In the genomic region with DNA sequence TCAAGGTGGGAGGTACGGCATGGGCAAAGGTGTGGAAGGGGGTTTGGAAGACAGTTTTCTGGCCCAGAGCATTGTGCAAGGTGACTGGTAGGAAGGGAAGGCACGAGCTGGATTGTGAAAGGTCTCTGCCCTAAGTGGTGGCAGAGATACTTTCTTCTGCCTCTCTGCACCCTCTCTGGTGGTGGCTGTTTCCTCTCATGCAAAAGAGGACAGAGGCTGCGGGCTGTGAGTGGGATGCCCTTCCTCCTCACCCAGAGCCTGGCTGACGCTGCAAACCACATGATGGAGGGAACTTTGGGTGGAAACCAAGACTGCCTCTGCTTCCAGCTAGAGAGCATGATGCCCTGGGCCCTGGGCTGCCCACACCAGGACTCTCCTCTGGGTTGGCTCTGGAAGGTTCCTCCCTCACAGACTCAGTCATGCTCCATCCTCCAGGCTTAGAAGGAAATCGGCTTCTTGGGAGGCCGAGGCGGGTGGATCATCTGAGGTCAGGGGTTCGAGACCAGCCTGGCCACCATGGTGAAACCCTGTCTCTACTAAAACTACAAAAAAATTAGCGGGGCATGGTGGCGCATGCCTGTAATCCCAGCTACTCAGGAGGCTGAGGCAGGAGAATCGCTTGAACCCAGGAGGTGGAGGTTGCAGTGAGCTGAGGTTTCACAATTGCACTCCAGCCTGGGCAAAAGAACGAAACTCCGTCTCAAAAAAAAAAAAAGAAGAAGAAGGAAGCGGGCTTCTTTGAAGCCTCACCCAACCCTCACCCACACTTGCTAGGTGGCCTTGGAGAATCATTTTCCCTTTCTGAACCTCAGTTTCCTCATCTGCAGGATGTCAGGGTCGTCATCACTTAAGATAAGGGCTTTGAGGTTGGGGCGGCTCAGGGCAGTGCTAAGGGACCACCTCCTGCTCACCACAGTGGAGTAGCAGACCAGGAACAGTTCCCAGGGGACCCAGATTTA, we compare ENCODE assay signal across 9 cellular contexts. TPM values are rescaled to one million over a fixed set of nuclear protein-coding genes. Genes with fewer than 3 reads are reported as not detected.
A peak's percentile ranks its signal among the peaks of the same experiment; 100 is the strongest.
DNase-seq lines count a peak whose midpoint lies in the region; ATAC-seq and TF ChIP-seq lines count a peak whose summit lies in the region.
"Had no signal": no experiment of that assay in that cellular context is flagged by ENCODE, and none has a peak within 500 bp of the region (broad histone marks: within the 10 kb centered on the region; RNA-seq: fewer than 3 reads in every experiment).

No MANE protein-coding gene starts in this region.

- H3K9me3 ChIP-seq in right lobe of liver (no peaks in the 10 kb centered on the region), Caco-2 (no peaks in the 10 kb centered on the region)

- H3K27ac ChIP-seq in right lobe of liver, result no peak overlapping the region

- TF ChIP-seq CTCF in right lobe of liver (IDR thresholded peaks at IDR 0.05) (no peak), Caco-2 (IDR thresholded peaks at IDR 0.05; ENCODE audit: insufficient read depth in 1 of 2, low read depth in 1 of 2, low read length in 1 of 2, severe bottlenecking in 1 of 2, unreplicated experiment in 1 of 2) (no peak)

- POLR2A ChIA-PET in Caco-2 (lab: Charles Lee), result no interaction called here

- WGBS in right lobe of liver (ENCODE audit: insufficient coverage, low coverage, low lambda C conversion rate, missing lambda C conversion rate), result 54% methylated on average over 11 of the region's 16 CpGs

- H3K27me3 ChIP-seq in right lobe of liver (no peaks in the 10 kb centered on the region), Caco-2 (replicated peaks; ENCODE audit: control insufficient read depth, insufficient read depth, low read length) (no peaks in the 10 kb centered on the region)

- TF ChIP-seq POLR2A in right lobe of liver (IDR thresholded peaks at IDR 0.05), result no peak

- H3K36me3 ChIP-seq in right lobe of liver (no peaks in the 10 kb centered on the region), Caco-2 (ENCODE audit: control insufficient read depth, insufficient read depth, low read length) (no peaks in the 10 kb centered on the region)

- H3K4me3 ChIP-seq in right lobe of liver, result no peak overlapping the region
- no peak overlapping the region for H3K4me3 ChIP-seq in Caco-2 (ENCODE audit: low read depth, low read length)

- peaks cover 90% of the 10 kb centered on the region for H3K4me1 Mint-ChIP-seq in stimulated activated naive CD8-positive, alpha-beta T cell treated with anti-CD3 and anti-CD28 coated beads, Interleukin-15, Interleukin-2, amounts not matched to agents 100 ng/mL and 50 ng/mL, for 24 hours (ENCODE audit: low read depth)
- H3K4me1 Mint-ChIP-seq in Caco-2 (ENCODE audit: low read depth, unreplicated experiment), result no peaks in the 10 kb centered on the region

- H3K4me1 ChIP-seq in right lobe of liver (no peaks in the 10 kb centered on the region), Caco-2 (no peaks in the 10 kb centered on the region)

- DNase-seq in activated CD8-positive, alpha-beta memory T cell treated with anti-CD3 and anti-CD28 coated beads, Interleukin-2, amount 50 U/mL, for 4 hours, result peak; percentile 68
- DNase-seq in right lobe of liver (peak in 2 of 3 donors; percentile 61 to 67), SHP77 treated with DMSO at 0.1 percent for 48 hours (lab: John Stamatoyannopoulos, UW) (no peak), Caco-2 (no peak), NCI-H2171 (lab: John Stamatoyannopoulos, UW) (no peak)

- peak overlapping the region; percentile 76 for H3K4me3 Mint-ChIP-seq in stimulated activated naive CD8-positive, alpha-beta T cell treated with anti-CD3 and anti-CD28 coated beads, Interleukin-15, Interleukin-2, amounts not matched to agents 100 ng/mL and 50 ng/mL, for 24 hours
- H3K4me3 Mint-ChIP-seq in Caco-2 (ENCODE audit: unreplicated experiment), result no peak overlapping the region

- ATAC-seq in GM19463 (IDR thresholded peaks at IDR 0.05; ENCODE audit: unreplicated experiment) (peak; percentile 84), HG03575 (IDR thresholded peaks at IDR 0.05; ENCODE audit: extremely low read depth, insufficient number of reproducible peaks, low FRiP score, unreplicated experiment) (peak; percentile 40), right lobe of liver (peak; percentile 65 to 77 (median 70))

- H3K36me3 Mint-ChIP-seq in stimulated activated naive CD8-positive, alpha-beta T cell treated with anti-CD3 and anti-CD28 coated beads, Interleukin-15, Interleukin-2, amounts not matched to agents 100 ng/mL and 50 ng/mL, for 24 hours (ENCODE audit: low read depth), result peaks cover 51% of the 10 kb centered on the region
- H3K36me3 Mint-ChIP-seq in Caco-2 (ENCODE audit: insufficient read depth, unreplicated experiment), result no peaks in the 10 kb centered on the region

- peak overlapping the region; percentile 94 for H3K27ac Mint-ChIP-seq in stimulated activated naive CD8-positive, alpha-beta T cell treated with anti-CD3 and anti-CD28 coated beads, Interleukin-15, Interleukin-2, amounts not matched to agents 100 ng/mL and 50 ng/mL, for 24 hours
- H3K27ac Mint-ChIP-seq in Caco-2 (ENCODE audit: unreplicated experiment), result no peak overlapping the region

- CTCF ChIA-PET in Caco-2 (lab: Charles Lee), result no interaction called here

- peaks cover 3% of the 10 kb centered on the region for H3K9me3 Mint-ChIP-seq in stimulated activated naive CD8-positive, alpha-beta T cell treated with anti-CD3 and anti-CD28 coated beads, Interleukin-15, Interleukin-2, amounts not matched to agents 100 ng/mL and 50 ng/mL, for 24 hours
- H3K9me3 Mint-ChIP-seq in Caco-2 (ENCODE audit: unreplicated experiment), result no peaks in the 10 kb centered on the region

- no TSS peak for BruUV-seq in Caco-2 (replicated peaks; lab: Mats Ljungman, UMichigan)

- no peaks in the 10 kb centered on the region for H3K27me3 Mint-ChIP-seq in stimulated activated naive CD8-positive, alpha-beta T cell treated with anti-CD3 and anti-CD28 coated beads, Interleukin-15, Interleukin-2, amounts not matched to agents 100 ng/mL and 50 ng/mL, for 24 hours
- no peaks in the 10 kb centered on the region for H3K27me3 Mint-ChIP-seq in Caco-2 (ENCODE audit: insufficient read depth, unreplicated experiment)

- intact Hi-C loops in right lobe of liver (cut with DNase I) (no loop called here), Caco-2 (cut with micrococcal nuclease; ENCODE audit: unreplicated experiment) (no loop called here)

RNA-seq across cellular contexts. Expression of gene PSTPIP1, which starts 8.3 kb away (rescaled TPM):
- total RNA-seq in right lobe of liver (1 to 10 TPM; 1.2 to 4.9 (median 2.2) TPM), Caco-2 (2022) (not detected in 2 replicates)
- total RNA-seq: LHCN-M2 had no signal

Comparison
In these comparisons a context has a peak if more than half of its experiments do, and no peak if none do; other contexts are left out.
1. DNase-seq: peak in activated CD8-positive, alpha-beta memory T cell treated with anti-CD3 and anti-CD28 coated beads, Interleukin-2, amount 50 U/mL, for 4 hours (single experiment) and right lobe of liver (2 of 3); none in SHP77 treated with DMSO at 0.1 percent for 48 hours (single experiment), Caco-2 (0 of 2) and NCI-H2171 (single experiment).
2. Peak in every context shown above with its lines, with median percentiles within 50 percentile points of each other: ATAC-seq.